In the genomic region with DNA sequence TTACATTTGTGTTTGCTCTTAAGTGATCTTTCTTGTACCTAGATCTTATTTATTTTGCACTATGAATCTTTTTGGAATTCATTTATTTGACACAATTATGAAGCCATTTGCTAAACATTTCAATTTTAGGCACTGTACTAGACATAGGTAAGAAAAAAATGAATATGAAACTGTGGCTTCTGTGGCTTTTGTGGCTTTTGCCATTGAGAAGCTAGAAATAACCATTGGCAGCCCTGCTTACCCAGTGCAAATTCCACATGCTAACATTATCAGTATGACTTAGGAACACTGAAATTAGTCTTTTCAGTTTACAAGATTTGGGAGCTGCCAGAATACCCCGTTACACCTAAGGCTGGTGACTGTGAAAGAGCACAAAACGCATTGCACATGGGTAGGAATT, we compare ENCODE assay signal across 15 cellular contexts.
DNase-seq lines count a peak whose midpoint lies in the region; TF ChIP-seq lines count a peak whose summit lies in the region.
"Had no signal": no experiment of that assay in that cellular context is flagged by ENCODE, and none has a peak within 500 bp of the region (broad histone marks: within the 10 kb centered on the region; RNA-seq: fewer than 3 reads in every experiment).

No MANE protein-coding gene starts in this region.

- TF ChIP-seq CTCF in osteoblast (IDR thresholded peaks at IDR 0.05; ENCODE audit: extremely low read depth, low read depth, low read length): no peak
- no peak for TF ChIP-seq CTCF in testis (IDR thresholded peaks at IDR 0.05)
- TF ChIP-seq CTCF in dorsolateral prefrontal cortex (IDR thresholded peaks at IDR 0.05 in 54 of 56, conservative IDR thresholded peaks at IDR 0.05 in 2 of 56; ENCODE audit: low read depth in 1 of 56, partially characterized antibody in 56 of 56): no peak

- WGBS in testis, 2 donors: 48 to 55% methylated on average over 2 of the region's 2 CpGs

- H3K4me2 ChIP-seq in BLaER1 treated with 17β-estradiol and CSF1 and Interleukin-3, amounts not matched to agents 10 nM and 100 nM: peak overlapping the region in 8 of 11 experiments; percentile 12 to 48 (median 30); a peak in 12 of 22 replicates
- no peak overlapping the region for H3K4me2 ChIP-seq in osteoblast (ENCODE audit: insufficient read depth, low read length)

- no peaks in the 10 kb centered on the region for H3K9me3 ChIP-seq in BLaER1 treated with 17β-estradiol and CSF1 and Interleukin-3, amounts not matched to agents 10 nM and 100 nM (replicated peaks in 1 of 11)
- H3K9me3 ChIP-seq in osteoblast (ENCODE audit: low read depth, low read length) (no peaks in the 10 kb centered on the region), testis (no peaks in the 10 kb centered on the region)

- H3K4me3 ChIP-seq in BLaER1 treated with 17β-estradiol and CSF1 and Interleukin-3, amounts not matched to agents 10 nM and 100 nM: no peak overlapping the region
- H3K4me3 ChIP-seq in osteoblast (ENCODE audit: insufficient read depth, low read length) (no peak overlapping the region), testis (no peak overlapping the region), dorsolateral prefrontal cortex (no peak overlapping the region)

- H3K36me3 ChIP-seq in BLaER1 treated with 17β-estradiol and CSF1 and Interleukin-3, amounts not matched to agents 10 nM and 100 nM: no peaks in the 10 kb centered on the region
- no peaks in the 10 kb centered on the region for H3K36me3 ChIP-seq in osteoblast (ENCODE audit: insufficient read depth, low read length)
- H3K36me3 ChIP-seq in testis (ENCODE audit: low read depth, missing control alignments): no peaks in the 10 kb centered on the region

- TF ChIP-seq POLR2A in testis (IDR thresholded peaks at IDR 0.05): no peak

- no peaks in the 10 kb centered on the region for H3K27me3 ChIP-seq in BLaER1 treated with 17β-estradiol and CSF1 and Interleukin-3, amounts not matched to agents 10 nM and 100 nM
- no peaks in the 10 kb centered on the region for H3K27me3 ChIP-seq in osteoblast (ENCODE audit: insufficient read depth, low read length)
- no peaks in the 10 kb centered on the region for H3K27me3 ChIP-seq in testis
- H3K27me3 ChIP-seq in dorsolateral prefrontal cortex: no peaks in the 10 kb centered on the region

- no peak overlapping the region for H2AFZ ChIP-seq in osteoblast (ENCODE audit: low read length)

- no peak overlapping the region for H3K9ac ChIP-seq in BLaER1 treated with 17β-estradiol and CSF1 and Interleukin-3, amounts not matched to agents 10 nM and 100 nM

- no peak overlapping the region for H3K27ac ChIP-seq in BLaER1 treated with 17β-estradiol and CSF1 and Interleukin-3, amounts not matched to agents 10 nM and 100 nM
- H3K27ac ChIP-seq in osteoblast (ENCODE audit: low read depth, low read length): no peak overlapping the region
- H3K27ac ChIP-seq in testis: no peak overlapping the region
- H3K27ac ChIP-seq in dorsolateral prefrontal cortex: no peak overlapping the region
- H3K27ac ChIP-seq: C4-2B had no signal

- H3K79me2 ChIP-seq in osteoblast (ENCODE audit: insufficient read depth, low read length): no peaks in the 10 kb centered on the region

- H4K20me1 ChIP-seq in BLaER1 treated with 17β-estradiol and CSF1 and Interleukin-3, amounts not matched to agents 10 nM and 100 nM: no peaks in the 10 kb centered on the region
- no peaks in the 10 kb centered on the region for H4K20me1 ChIP-seq in osteoblast (ENCODE audit: insufficient read depth, low read length)

- intact Hi-C loops in testis (cut with DNase I; ENCODE audit: low total_unique reads) (no loop called here), dorsolateral prefrontal cortex (cut with DNase I) (no loop called here)

- H3K4me1 ChIP-seq in BLaER1 treated with 17β-estradiol and CSF1 and Interleukin-3, amounts not matched to agents 10 nM and 100 nM: peaks cover 0 to 9% (median 5%) of the 10 kb centered on the region in 10 experiments; a peak in 11 of 20 replicates
- H3K4me1 ChIP-seq in osteoblast (ENCODE audit: insufficient read depth, low read length) (no peaks in the 10 kb centered on the region), testis (no peaks in the 10 kb centered on the region)

- peak; percentile 29 for DNase-seq in MV-4-11 (lab: John Stamatoyannopoulos, UW)
- DNase-seq in SW480 (ENCODE audit: low spot score): peak; percentile 9
- DNase-seq in osteoblast (ENCODE audit: insufficient read length, low spot score, missing footprints): peak; percentile 11
- DNase-seq in testis: no peak
- DNase-seq in NCI-H2107 (lab: John Stamatoyannopoulos, UW): no peak
- DNase-seq in dorsolateral prefrontal cortex: no peak
- DNase-seq: ACHN; CD4-positive, alpha-beta memory T cell; DMS153; DMS79 treated with DMSO at 0.1 percent for 48 hours; EL; HCEC 1CT; HFFc6 had no signal

Comparison
In these comparisons a context has a peak if more than half of its experiments do, and no peak if none do; other contexts are left out.
1. DNase-seq: peak in MV-4-11 (single experiment), SW480 (single experiment) and osteoblast (single experiment); none in testis (single experiment), NCI-H2107 (single experiment) and dorsolateral prefrontal cortex (0 of 10).